Comparison of ENCODE assay signal across 26 cellular contexts in the genomic region with DNA sequence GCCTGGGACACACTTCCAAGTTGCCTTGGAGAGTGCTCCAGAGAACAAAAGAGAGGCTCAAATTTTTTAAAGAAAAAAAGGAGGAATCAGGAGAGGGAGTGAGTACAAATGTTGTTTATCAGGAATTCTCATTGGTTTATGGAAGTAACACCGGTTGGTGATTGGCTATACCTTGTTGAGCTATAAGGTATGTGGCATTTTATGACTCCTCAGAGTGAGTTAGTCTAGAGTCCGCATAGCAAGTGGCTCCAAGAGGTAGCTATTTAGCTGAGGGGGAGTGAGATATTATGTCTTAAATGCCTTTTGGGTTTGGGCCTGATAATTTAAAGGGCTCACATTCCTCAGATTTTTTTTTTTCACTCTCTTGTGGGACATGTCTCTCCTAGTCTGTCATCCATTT.
"Had no signal": no experiment of that assay in that cellular context is flagged by ENCODE, and none has a peak within 500 bp of the region (broad histone marks: within the 10 kb centered on the region; RNA-seq: fewer than 3 reads in every experiment).

No MANE protein-coding gene starts in this region.

- H3K9me3 ChIP-seq: mucosa of descending colon, ovary, right lobe of liver, testis, thyroid gland, transverse colon, upper lobe of left lung, vagina had no signal

- ATAC-seq: mucosa of descending colon; naive thymus-derived CD4-positive, alpha-beta T cell; natural killer cell treated with Interleukin-12 subunit alpha and Interleukin-12 subunit beta and Interleukin-15 and Interleukin-18, amount 100 ng/mL, for 72 hours; right lobe of liver; stimulated activated naive B cell treated with anti-CD40 and anti-IgM and Interleukin-4, amounts not matched to agents 10 μg/mL and 1 μg/mL and 100 μg/mL, for 72 hours; stimulated activated naive CD8-positive, alpha-beta T cell treated with anti-CD3 and anti-CD28 coated beads, Interleukin-15, Interleukin-2, amounts not matched to agents 100 U/mL and 50 U/mL, for 24 hours had no signal

- H3K27me3 ChIP-seq: hepatocyte, ovary, right atrium auricular region, right lobe of liver, testis, thyroid gland, transverse colon, upper lobe of left lung, vagina had no signal

- H3K27ac ChIP-seq: hepatocyte, left ventricle myocardium inferior, ovary, right atrium auricular region, right lobe of liver, stomach, testis, thyroid gland, transverse colon, upper lobe of left lung, vagina had no signal

- H3K9me3 Mint-ChIP-seq: natural killer cell treated with Interleukin-12 subunit alpha and Interleukin-12 subunit beta and Interleukin-15 and Interleukin-18, amount 100 ng/mL, for 72 hours had no signal

- H3K4me2 ChIP-seq: hepatocyte, smooth muscle cell had no signal

- H3K4me1 Mint-ChIP-seq: mesothelial cell of epicardium; stimulated activated naive B cell treated with anti-CD40 and anti-IgM and Interleukin-4, amounts not matched to agents 10 μg/mL and 1 μg/mL and 100 μg/mL, for 72 hours had no signal

- H2AFZ ChIP-seq: hepatocyte had no signal

- H3K4me3 Mint-ChIP-seq: mesothelial cell of epicardium; naive thymus-derived CD4-positive, alpha-beta T cell; natural killer cell treated with Interleukin-12 subunit alpha and Interleukin-12 subunit beta and Interleukin-15 and Interleukin-18, amount 100 ng/mL, for 72 hours; stimulated activated naive B cell treated with anti-CD40 and anti-IgM and Interleukin-4, amounts not matched to agents 10 μg/mL and 1 μg/mL and 100 μg/mL, for 72 hours had no signal

- H3K4me1 ChIP-seq: left ventricle myocardium inferior, right atrium auricular region, right lobe of liver, stomach, testis, thyroid gland, transverse colon, upper lobe of left lung, vagina had no signal

- H3K27ac Mint-ChIP-seq: mesothelial cell of epicardium; naive thymus-derived CD4-positive, alpha-beta T cell; natural killer cell treated with Interleukin-12 subunit alpha and Interleukin-12 subunit beta and Interleukin-15 and Interleukin-18, amount 100 ng/mL, for 72 hours; progenitor cell of endocrine pancreas; stimulated activated naive B cell treated with anti-CD40 and anti-IgM and Interleukin-4, amounts not matched to agents 10 μg/mL and 1 μg/mL and 100 μg/mL, for 72 hours had no signal

- H3K4me3 ChIP-seq: hepatocyte, left ventricle myocardium inferior, lung, mucosa of descending colon, ovary, right atrium auricular region, right lobe of liver, smooth muscle cell, stomach, testis, thyroid gland, transverse colon, upper lobe of left lung, vagina had no signal

- H3K79me2 ChIP-seq: hepatocyte had no signal

- H3K36me3 Mint-ChIP-seq: mesothelial cell of epicardium; naive thymus-derived CD4-positive, alpha-beta T cell; natural killer cell treated with Interleukin-12 subunit alpha and Interleukin-12 subunit beta and Interleukin-15 and Interleukin-18, amount 100 ng/mL, for 72 hours; stimulated activated naive B cell treated with anti-CD40 and anti-IgM and Interleukin-4, amounts not matched to agents 10 μg/mL and 1 μg/mL and 100 μg/mL, for 72 hours had no signal

- H3K36me3 ChIP-seq: left ventricle myocardium inferior, ovary, right atrium auricular region, right lobe of liver, stomach, thyroid gland, transverse colon, upper lobe of left lung, vagina had no signal

- DNase-seq: islet precursor cell; left ventricle myocardium inferior; mesenchymal stem cell; mucosa of descending colon; naive thymus-derived CD4-positive, alpha-beta T cell; ovary; right lobe of liver; stimulated activated CD4-positive, alpha-beta T cell treated with anti-CD3 and anti-CD28 coated beads, Interleukin-1b, Interleukin-23, amount 100 ng/mL, for 48 hours; stimulated activated CD4-positive, alpha-beta T cell treated with anti-CD3 and anti-CD28 coated beads, Interleukin-2, amount 100 ng/mL, for 48 hours; stimulated activated CD4-positive, alpha-beta T cell treated with anti-CD3 and anti-CD28 coated beads, Interleukin-4, amount 100 ng/mL, for 4 hours; stimulated activated CD8-positive, alpha-beta memory T cell treated with anti-CD3 and anti-CD28 coated beads, Interleukin-4, amount 100 ng/mL, for 48 hours; stimulated activated naive B cell treated with anti-CD40 and anti-IgM and Interleukin-4, amounts not matched to agents 10 μg/mL and 1 μg/mL and 100 μg/mL, for 72 hours; stimulated activated naive CD8-positive, alpha-beta T cell treated with anti-CD3 and anti-CD28 coated beads, Interleukin-15, Interleukin-2, amounts not matched to agents 100 U/mL and 50 U/mL, for 24 hours; stomach; testis; thyroid gland; transverse colon; upper lobe of left lung had no signal
